In the genomic region with DNA sequence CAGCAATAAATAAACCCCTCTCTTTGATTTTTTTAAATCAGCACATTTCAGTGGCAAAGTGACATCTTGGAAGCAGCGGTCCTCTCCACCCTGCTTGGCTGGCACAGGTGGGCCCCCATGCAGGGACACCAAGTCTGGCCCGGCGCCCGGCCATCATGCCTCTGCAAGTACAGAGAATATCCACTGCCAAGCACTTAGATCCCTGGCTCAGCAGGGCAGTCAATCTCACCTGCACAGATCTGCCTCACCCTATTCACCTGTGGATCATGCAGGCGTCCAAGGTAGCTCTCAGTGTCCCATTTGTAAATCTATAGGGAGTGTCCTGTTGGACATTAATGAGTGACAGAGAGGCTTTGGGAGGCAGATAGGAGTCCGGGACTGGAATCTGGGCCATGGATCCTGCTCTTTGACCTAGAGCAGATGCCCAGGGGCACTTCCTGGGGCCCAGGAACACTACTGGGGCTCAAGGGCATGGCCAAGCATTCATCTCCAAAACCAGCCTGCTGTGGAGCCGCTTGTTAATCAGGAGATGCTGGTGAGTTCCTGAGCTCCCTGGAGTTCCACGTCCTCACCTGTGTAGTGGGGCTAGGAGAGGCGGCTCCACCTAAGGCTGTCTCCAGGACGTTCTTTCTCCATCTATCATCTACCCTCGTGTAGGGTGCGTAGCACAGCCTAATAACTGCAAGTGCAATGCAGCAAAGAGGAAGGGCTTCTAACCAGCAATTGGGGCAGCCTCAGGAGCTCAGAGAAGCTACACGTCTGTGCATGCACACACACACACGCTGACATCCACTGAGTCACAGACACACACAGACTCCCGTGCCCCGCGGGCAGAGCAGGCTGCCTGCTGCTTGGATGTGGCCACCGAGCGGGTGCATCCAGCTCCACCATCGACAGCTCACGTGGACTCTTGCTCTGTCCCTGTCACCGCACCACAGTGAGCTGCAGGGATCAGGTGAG, we compare ENCODE assay signal across 1 cellular context.
TF ChIP-seq lines count a peak whose summit lies in the region.

No MANE protein-coding gene starts in this region.

TF ChIP-seq in H1, 55 proteins besides CTCF, POLR2A, EP300 and RAD21:
- no peak for TF ChIP-seq SRF (IDR thresholded peaks at IDR 0.05; ENCODE audit: low read depth, low read length)
- no peak for TF ChIP-seq RXRA (IDR thresholded peaks at IDR 0.05; ENCODE audit: insufficient read depth, low read depth, low read length)
- no peak for TF ChIP-seq JUN (IDR thresholded peaks at IDR 0.05; ENCODE audit: low read depth, low read length)
- no peak for TF ChIP-seq POLR2AphosphoS5 (IDR thresholded peaks at IDR 0.05; ENCODE audit: low read depth, low read length)
